ENCODE assay signal across 1 cellular context in the genomic region with DNA sequence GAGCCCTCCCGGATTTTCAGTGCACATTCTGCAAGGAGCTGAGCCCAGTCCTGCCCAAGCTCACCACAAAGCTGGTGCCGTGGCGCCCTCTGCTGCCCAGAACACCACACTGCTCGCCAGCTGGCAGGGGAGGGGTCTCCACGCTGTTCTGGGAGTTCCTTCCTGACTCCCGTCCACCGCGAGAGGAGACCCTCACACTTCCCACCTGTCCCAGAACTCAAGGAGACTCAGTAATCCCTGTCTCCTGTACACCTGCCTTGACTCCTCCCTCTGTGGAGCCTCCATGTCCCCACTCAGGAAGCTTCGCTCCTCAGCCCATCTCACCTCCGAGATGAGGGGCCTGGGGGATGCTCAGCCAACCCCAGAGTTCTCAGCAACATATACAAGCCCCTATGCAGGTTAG.
TF ChIP-seq lines count a peak whose summit lies in the region.

No MANE protein-coding gene starts in this region.

TF ChIP-seq in HepG2, 621 proteins besides CTCF, POLR2A, EP300 and RAD21 (continued from another document and continues in another):
- TF ChIP-seq HIC2 (CRISPR knock-in tag; IDR thresholded peaks at IDR 0.05; ENCODE audit: low read depth), result no peak
- TF ChIP-seq, protein P1, sequence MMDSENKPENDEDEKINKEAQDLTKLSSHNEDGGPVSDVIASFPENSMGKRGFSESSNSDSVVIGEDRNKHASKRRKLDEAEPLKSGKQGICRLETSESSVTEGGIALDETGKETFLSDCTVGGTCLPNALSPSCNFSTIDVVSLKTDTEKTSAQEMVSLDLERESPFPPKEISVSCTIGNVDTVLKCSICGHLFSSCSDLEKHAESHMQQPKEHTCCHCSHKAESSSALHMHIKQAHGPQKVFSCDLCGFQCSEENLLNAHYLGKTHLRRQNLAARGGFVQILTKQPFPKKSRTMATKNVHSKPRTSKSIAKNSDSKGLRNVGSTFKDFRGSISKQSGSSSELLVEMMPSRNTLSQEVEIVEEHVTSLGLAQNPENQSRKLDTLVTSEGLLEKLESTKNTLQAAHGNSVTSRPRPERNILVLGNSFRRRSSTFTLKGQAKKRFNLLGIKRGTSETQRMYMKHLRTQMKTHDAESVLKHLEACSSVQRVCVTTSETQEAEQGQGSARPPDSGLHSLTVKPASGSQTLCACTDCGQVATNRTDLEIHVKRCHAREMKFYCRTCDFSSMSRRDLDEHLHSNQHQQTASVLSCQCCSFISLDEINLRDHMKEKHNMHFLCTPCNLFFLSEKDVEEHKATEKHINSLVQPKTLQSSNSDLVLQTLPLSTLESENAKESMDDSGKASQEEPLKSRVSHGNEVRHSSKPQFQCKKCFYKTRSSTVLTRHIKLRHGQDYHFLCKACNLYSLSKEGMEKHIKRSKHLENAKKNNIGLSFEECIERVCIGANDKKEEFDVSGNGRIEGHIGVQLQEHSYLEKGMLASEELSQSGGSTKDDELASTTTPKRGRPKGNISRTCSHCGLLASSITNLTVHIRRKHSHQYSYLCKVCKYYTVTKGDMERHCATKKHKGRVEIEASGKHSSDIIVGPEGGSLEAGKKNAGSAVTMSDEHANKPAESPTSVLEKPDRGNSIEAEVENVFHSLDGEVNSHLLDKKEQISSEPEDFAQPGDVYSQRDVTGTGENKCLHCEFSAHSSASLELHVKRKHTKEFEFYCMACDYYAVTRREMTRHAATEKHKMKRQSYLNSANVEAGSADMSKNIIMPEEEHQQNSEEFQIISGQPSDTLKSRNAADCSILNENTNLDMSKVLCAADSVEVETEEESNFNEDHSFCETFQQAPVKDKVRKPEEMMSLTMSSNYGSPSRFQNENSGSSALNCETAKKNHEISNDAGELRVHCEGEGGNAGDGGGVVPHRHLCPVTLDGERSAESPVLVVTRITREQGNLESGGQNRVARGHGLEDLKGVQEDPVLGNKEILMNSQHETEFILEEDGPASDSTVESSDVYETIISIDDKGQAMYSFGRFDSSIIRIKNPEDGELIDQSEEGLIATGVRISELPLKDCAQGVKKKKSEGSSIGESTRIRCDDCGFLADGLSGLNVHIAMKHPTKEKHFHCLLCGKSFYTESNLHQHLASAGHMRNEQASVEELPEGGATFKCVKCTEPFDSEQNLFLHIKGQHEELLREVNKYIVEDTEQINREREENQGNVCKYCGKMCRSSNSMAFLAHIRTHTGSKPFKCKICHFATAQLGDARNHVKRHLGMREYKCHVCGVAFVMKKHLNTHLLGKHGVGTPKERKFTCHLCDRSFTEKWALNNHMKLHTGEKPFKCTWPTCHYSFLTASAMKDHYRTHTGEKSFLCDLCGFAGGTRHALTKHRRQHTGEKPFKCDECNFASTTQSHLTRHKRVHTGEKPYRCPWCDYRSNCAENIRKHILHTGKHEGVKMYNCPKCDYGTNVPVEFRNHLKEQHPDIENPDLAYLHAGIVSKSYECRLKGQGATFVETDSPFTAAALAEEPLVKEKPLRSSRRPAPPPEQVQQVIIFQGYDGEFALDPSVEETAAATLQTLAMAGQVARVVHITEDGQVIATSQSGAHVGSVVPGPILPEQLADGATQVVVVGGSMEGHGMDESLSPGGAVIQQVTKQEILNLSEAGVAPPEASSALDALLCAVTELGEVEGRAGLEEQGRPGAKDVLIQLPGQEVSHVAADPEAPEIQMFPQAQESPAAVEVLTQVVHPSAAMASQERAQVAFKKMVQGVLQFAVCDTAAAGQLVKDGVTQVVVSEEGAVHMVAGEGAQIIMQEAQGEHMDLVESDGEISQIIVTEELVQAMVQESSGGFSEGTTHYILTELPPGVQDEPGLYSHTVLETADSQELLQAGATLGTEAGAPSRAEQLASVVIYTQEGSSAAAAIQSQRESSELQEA (CRISPR knock-in tag; IDR thresholded peaks at IDR 0.05; ENCODE audit: not compliant biosample characterization), result no peak
- TF ChIP-seq SALL1 (CRISPR knock-in tag; IDR thresholded peaks at IDR 0.05), result 0 out of 2 replicates have a peak, but pooled peaks have one; percentile 13
- no peak for TF ChIP-seq ZNF629 (CRISPR knock-in tag; conservative IDR thresholded peaks at IDR 0.05)
- no peak for TF ChIP-seq RBM39 (IDR thresholded peaks at IDR 0.05; ENCODE audit: low read depth, low read length, poor library complexity, severe bottlenecking)
- no peak for TF ChIP-seq ZKSCAN8 (CRISPR knock-in tag; IDR thresholded peaks at IDR 0.05; ENCODE audit: borderline replicate concordance)
- TF ChIP-seq, protein P2, sequence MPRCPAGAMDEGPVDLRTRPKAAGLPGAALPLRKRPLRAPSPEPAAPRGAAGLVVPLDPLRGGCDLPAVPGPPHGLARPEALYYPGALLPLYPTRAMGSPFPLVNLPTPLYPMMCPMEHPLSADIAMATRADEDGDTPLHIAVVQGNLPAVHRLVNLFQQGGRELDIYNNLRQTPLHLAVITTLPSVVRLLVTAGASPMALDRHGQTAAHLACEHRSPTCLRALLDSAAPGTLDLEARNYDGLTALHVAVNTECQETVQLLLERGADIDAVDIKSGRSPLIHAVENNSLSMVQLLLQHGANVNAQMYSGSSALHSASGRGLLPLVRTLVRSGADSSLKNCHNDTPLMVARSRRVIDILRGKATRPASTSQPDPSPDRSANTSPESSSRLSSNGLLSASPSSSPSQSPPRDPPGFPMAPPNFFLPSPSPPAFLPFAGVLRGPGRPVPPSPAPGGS (CRISPR knock-in tag; IDR thresholded peaks at IDR 0.05), result no peak
- no peak for TF ChIP-seq CC2D1A (CRISPR knock-in tag; IDR thresholded peaks at IDR 0.05)
- TF ChIP-seq ZIK1 (CRISPR knock-in tag; IDR thresholded peaks at IDR 0.05; ENCODE audit: borderline replicate concordance, low read depth), result no peak
- TF ChIP-seq MTA1 (CRISPR knock-in tag; IDR thresholded peaks at IDR 0.05; ENCODE audit: borderline replicate concordance), result no peak
- 0 out of 2 replicates have a peak, but pooled peaks have one; percentile 58 for TF ChIP-seq ZNF431 (CRISPR knock-in tag; IDR thresholded peaks at IDR 0.05; ENCODE audit: borderline replicate concordance, low read depth)
- no peak for TF ChIP-seq ZNF484 (CRISPR knock-in tag; IDR thresholded peaks at IDR 0.05; ENCODE audit: borderline replicate concordance, low read depth)
- TF ChIP-seq AGO2 (optimal IDR thresholded peaks at IDR 0.05; ENCODE audit: low read depth, low read length), result no peak
- TF ChIP-seq ZNF816 (CRISPR knock-in tag; IDR thresholded peaks at IDR 0.05; ENCODE audit: borderline replicate concordance), result no peak
- no peak for TF ChIP-seq ZFAT (CRISPR knock-in tag; conservative IDR thresholded peaks at IDR 0.05)
- no peak for TF ChIP-seq PHF20 (CRISPR knock-in tag; IDR thresholded peaks at IDR 0.05)
- TF ChIP-seq ZNF567 (CRISPR knock-in tag; IDR thresholded peaks at IDR 0.05; ENCODE audit: borderline replicate concordance), result no peak
- TF ChIP-seq ZBTB4 (CRISPR knock-in tag; IDR thresholded peaks at IDR 0.05; ENCODE audit: borderline replicate concordance), result no peak
- peak; percentile 78 for TF ChIP-seq ZBTB7A (CRISPR knock-in tag; IDR thresholded peaks at IDR 0.05)
- TF ChIP-seq XRCC5 (optimal IDR thresholded peaks at IDR 0.05; ENCODE audit: low read length), result no peak
- peak; percentile 24; the same call in 1 of the 2 replicates for TF ChIP-seq KDM2A (CRISPR knock-in tag; IDR thresholded peaks at IDR 0.05; ENCODE audit: borderline replicate concordance, low read depth)
- TF ChIP-seq NCOA2 (CRISPR knock-in tag; IDR thresholded peaks at IDR 0.05), result no peak
- TF ChIP-seq ZNF33A (CRISPR knock-in tag; IDR thresholded peaks at IDR 0.05; ENCODE audit: borderline replicate concordance), result no peak
- TF ChIP-seq ZBTB20 (CRISPR knock-in tag; IDR thresholded peaks at IDR 0.05; ENCODE audit: borderline replicate concordance, low read depth), result no peak
- no peak for TF ChIP-seq ZNF224 (CRISPR knock-in tag; IDR thresholded peaks at IDR 0.05)
- no peak for TF ChIP-seq ZNF556 (CRISPR knock-in tag; IDR thresholded peaks at IDR 0.05; ENCODE audit: borderline replicate concordance)
- TF ChIP-seq KLF6 (CRISPR knock-in tag; IDR thresholded peaks at IDR 0.05), result no peak
- TF ChIP-seq SIX4 (CRISPR knock-in tag; IDR thresholded peaks at IDR 0.05), result no peak
- peak; percentile 42; the same call in 1 of the 2 replicates for TF ChIP-seq TFAP4 (IDR thresholded peaks at IDR 0.05; ENCODE audit: borderline replicate concordance, low read depth)
- no peak for TF ChIP-seq TBX2 (CRISPR knock-in tag; IDR thresholded peaks at IDR 0.05; ENCODE audit: borderline replicate concordance)
- TF ChIP-seq ZNF660 (CRISPR knock-in tag; IDR thresholded peaks at IDR 0.05; ENCODE audit: borderline replicate concordance, low read depth), result no peak
- no peak for TF ChIP-seq MAZ (IDR thresholded peaks at IDR 0.05; ENCODE audit: borderline replicate concordance, low read depth, low read length)
- no peak for TF ChIP-seq MAZ (CRISPR knock-in tag; IDR thresholded peaks at IDR 0.05; ENCODE audit: low read depth)
- TF ChIP-seq RFX1 (IDR thresholded peaks at IDR 0.05), result no peak
- TF ChIP-seq ZNF674 (CRISPR knock-in tag; IDR thresholded peaks at IDR 0.05; ENCODE audit: low read depth), result no peak
- TF ChIP-seq NCOR1 (IDR thresholded peaks at IDR 0.05; ENCODE audit: borderline replicate concordance, low read length), result no peak
- no peak for TF ChIP-seq LCORL (IDR thresholded peaks at IDR 0.05)
- TF ChIP-seq LCORL (CRISPR knock-in tag; IDR thresholded peaks at IDR 0.05), result no peak
- TF ChIP-seq STAG1 (CRISPR knock-in tag; IDR thresholded peaks at IDR 0.05), result peak; percentile 92
- TF ChIP-seq SMC3 (IDR thresholded peaks at IDR 0.05; ENCODE audit: low read length), result 0 out of 2 replicates have a peak, but pooled peaks have one; percentile 17
- no peak for TF ChIP-seq HNRNPLL (IDR thresholded peaks at IDR 0.05; ENCODE audit: low read depth, low read length, poor library complexity, severe bottlenecking)
- TF ChIP-seq, protein P3, sequence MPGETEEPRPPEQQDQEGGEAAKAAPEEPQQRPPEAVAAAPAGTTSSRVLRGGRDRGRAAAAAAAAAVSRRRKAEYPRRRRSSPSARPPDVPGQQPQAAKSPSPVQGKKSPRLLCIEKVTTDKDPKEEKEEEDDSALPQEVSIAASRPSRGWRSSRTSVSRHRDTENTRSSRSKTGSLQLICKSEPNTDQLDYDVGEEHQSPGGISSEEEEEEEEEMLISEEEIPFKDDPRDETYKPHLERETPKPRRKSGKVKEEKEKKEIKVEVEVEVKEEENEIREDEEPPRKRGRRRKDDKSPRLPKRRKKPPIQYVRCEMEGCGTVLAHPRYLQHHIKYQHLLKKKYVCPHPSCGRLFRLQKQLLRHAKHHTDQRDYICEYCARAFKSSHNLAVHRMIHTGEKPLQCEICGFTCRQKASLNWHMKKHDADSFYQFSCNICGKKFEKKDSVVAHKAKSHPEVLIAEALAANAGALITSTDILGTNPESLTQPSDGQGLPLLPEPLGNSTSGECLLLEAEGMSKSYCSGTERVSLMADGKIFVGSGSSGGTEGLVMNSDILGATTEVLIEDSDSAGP (CRISPR knock-in tag; IDR thresholded peaks at IDR 0.05; ENCODE audit: borderline replicate concordance), result no peak
- peak; percentile 18 for TF ChIP-seq TEAD3 (CRISPR knock-in tag; optimal IDR thresholded peaks at IDR 0.05; ENCODE audit: borderline replicate concordance)
- TF ChIP-seq, protein P4, sequence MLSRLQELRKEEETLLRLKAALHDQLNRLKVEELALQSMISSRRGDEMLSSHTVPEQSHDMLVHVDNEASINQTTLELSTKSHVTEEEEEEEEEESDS (CRISPR knock-in tag; IDR thresholded peaks at IDR 0.05; ENCODE audit: borderline replicate concordance), result no peak
- TF ChIP-seq, protein P5, sequence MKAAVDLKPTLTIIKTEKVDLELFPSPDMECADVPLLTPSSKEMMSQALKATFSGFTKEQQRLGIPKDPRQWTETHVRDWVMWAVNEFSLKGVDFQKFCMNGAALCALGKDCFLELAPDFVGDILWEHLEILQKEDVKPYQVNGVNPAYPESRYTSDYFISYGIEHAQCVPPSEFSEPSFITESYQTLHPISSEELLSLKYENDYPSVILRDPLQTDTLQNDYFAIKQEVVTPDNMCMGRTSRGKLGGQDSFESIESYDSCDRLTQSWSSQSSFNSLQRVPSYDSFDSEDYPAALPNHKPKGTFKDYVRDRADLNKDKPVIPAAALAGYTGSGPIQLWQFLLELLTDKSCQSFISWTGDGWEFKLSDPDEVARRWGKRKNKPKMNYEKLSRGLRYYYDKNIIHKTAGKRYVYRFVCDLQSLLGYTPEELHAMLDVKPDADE (CRISPR knock-in tag; IDR thresholded peaks at IDR 0.05), result no peak
- TF ChIP-seq ZNF44 (CRISPR knock-in tag; IDR thresholded peaks at IDR 0.05), result no peak
- TF ChIP-seq KDM4B (CRISPR knock-in tag; IDR thresholded peaks at IDR 0.05), result no peak
- TF ChIP-seq MIER3 (CRISPR knock-in tag; IDR thresholded peaks at IDR 0.05; ENCODE audit: borderline replicate concordance), result no peak
